1 cellular context compared by ENCODE assay signal in genomic region chr7:133300811-133301210, GRCh38.
TF ChIP-seq lines count a peak whose summit lies in the region.

No MANE protein-coding gene starts in this region.

TF ChIP-seq in IMR-90, 13 proteins besides CTCF, POLR2A, EP300 and RAD21 (continued from another document):
- TF ChIP-seq, protein P1, sequence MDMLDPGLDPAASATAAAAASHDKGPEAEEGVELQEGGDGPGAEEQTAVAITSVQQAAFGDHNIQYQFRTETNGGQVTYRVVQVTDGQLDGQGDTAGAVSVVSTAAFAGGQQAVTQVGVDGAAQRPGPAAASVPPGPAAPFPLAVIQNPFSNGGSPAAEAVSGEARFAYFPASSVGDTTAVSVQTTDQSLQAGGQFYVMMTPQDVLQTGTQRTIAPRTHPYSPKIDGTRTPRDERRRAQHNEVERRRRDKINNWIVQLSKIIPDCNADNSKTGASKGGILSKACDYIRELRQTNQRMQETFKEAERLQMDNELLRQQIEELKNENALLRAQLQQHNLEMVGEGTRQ (IDR thresholded peaks at IDR 0.05; ENCODE audit: low read depth, low read length), result no peak
- TF ChIP-seq CHD1 (IDR thresholded peaks at IDR 0.05; ENCODE audit: low read depth, low read length), result no peak
TF ChIP-seq in IMR-90: peak in this region for 0.
